ENCODE assay signal across 14 cellular contexts in the genomic region with DNA sequence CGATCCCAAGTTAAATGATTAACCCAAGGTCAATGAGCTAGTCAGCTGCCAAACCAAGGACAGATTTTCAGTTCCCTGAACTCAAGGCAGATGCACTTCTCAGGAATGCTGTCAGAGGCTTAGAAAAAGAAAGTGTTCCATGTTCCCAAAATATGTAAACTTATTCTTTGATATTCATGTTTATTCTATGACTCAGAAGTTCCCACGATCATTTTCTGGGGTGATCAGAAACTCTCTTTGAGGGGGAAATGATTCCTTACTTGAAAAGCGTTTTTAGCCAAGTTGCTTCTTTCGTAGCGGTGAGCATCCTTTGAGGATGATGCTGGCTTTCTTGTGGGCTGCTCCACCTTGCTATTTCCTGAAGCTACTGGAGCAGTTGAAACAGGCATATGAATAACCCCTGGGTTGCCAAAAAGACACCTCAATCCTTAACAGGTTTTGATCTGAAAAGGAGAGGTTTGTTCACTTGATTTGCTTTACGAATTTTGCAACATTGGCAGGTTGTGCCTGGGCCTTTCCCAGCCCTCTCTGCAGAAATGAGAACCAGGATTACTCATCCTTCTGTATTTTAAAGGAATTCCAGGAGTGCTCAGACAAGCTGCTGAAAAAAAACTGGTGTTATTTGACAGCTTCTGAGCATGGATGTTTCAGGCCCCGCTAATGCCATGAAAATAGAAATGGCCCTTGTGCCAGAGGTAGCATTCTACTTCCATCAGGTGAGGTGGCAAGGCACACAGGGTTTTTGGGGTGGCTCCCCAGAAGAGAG.
DNase-seq lines count a peak whose midpoint lies in the region; ATAC-seq, FAIRE-seq and TF ChIP-seq lines count a peak whose summit lies in the region.
"Had no signal": no experiment of that assay in that cellular context is flagged by ENCODE, and none has a peak within 500 bp of the region (broad histone marks: within the 10 kb centered on the region; RNA-seq: fewer than 3 reads in every experiment).

No MANE protein-coding gene starts in this region.

- ATAC-seq in left lobe of liver (peak; percentile 61), HG03280 (IDR thresholded peaks at IDR 0.05; ENCODE audit: unreplicated experiment) (no peak), HG03175 (IDR thresholded peaks at IDR 0.05; ENCODE audit: unreplicated experiment) (no peak)
- ATAC-seq: activated CD4-positive, CD25-positive, alpha-beta regulatory T cell treated with anti-CD3 and anti-CD28 coated beads, Interleukin-2, amount 50 U/mL, for 24 hours; right cardiac atrium had no signal

- no peak for TF ChIP-seq POLR2A in vagina (IDR thresholded peaks at IDR 0.05)

- TF ChIP-seq CTCF in bronchial epithelial cell (IDR thresholded peaks at IDR 0.05; ENCODE audit: insufficient read depth, low read length, severe bottlenecking), result no peak
- no peak for TF ChIP-seq CTCF in vagina (IDR thresholded peaks at IDR 0.05)

- peak; percentile 72 for FAIRE-seq in bronchial epithelial cell (lab: Jason Lieb, UNC)

- H3K27me3 ChIP-seq in bronchial epithelial cell (ENCODE audit: control insufficient read depth, insufficient read depth, low read length), result no peaks in the 10 kb centered on the region
- H3K27me3 ChIP-seq in vagina, result no peaks in the 10 kb centered on the region
- H3K27me3 ChIP-seq: cardiac muscle cell had no signal

- H3K9me3 ChIP-seq in vagina, result no peaks in the 10 kb centered on the region

- H3K27ac ChIP-seq in vagina, result peak overlapping the region; percentile 57
- H3K27ac ChIP-seq: cardiac muscle cell had no signal

- no peaks in the 10 kb centered on the region for H3K36me3 ChIP-seq in bronchial epithelial cell (ENCODE audit: control insufficient read depth, insufficient read depth, low read length)
- H3K36me3 ChIP-seq in vagina, result no peaks in the 10 kb centered on the region
- H3K36me3 ChIP-seq: cardiac muscle cell had no signal

- peak; percentile 6 to 51 (median 26) for DNase-seq in stimulated activated naive CD4-positive, alpha-beta T cell (lab: John Stamatoyannopoulos, UW)
- DNase-seq in stimulated activated naive CD4-positive, alpha-beta T cell treated with Interleukin-2 at 50 U/mL for 16 hours (lab: John Stamatoyannopoulos, UW), result no peak
- DNase-seq in bronchial epithelial cell (ENCODE audit: low read depth) (peak; percentile 94), left lobe of liver (ENCODE audit: low spot score) (no peak), vagina (ENCODE audit: extremely low spot score in 2 of 2) (peak in 1 of 2 donors; percentile 93), NCI-H1048 (lab: John Stamatoyannopoulos, UW) (no peak)
- DNase-seq: C1 segment of cervical spinal cord, immature natural killer cell, NCI-H1417 treated with DMSO at 0.1 percent for 48 hours, right cardiac atrium had no signal

- H3K4me1 ChIP-seq in vagina, result peaks cover 29% of the 10 kb centered on the region

- intact Hi-C loops in vagina (cut with DNase I), result no loop called here

- H3K4me3 ChIP-seq in bronchial epithelial cell (ENCODE audit: low read depth, low read length) (no peak overlapping the region), vagina (no peak overlapping the region)
- H3K4me3 ChIP-seq: cardiac muscle cell had no signal

Comparison
In these comparisons a context has a peak if more than half of its experiments do, and no peak if none do; other contexts are left out.
1. DNase-seq: peak in stimulated activated naive CD4-positive, alpha-beta T cell (6 of 6) and bronchial epithelial cell (single experiment); none in stimulated activated naive CD4-positive, alpha-beta T cell treated with Interleukin-2 at 50 U/mL for 16 hours (single experiment), left lobe of liver (single experiment) and NCI-H1048 (single experiment).